ENCODE assay signal across 18 cellular contexts in genomic region chr10:77038412-77038806, GRCh38.
"Had no signal": no experiment of that assay in that cellular context is flagged by ENCODE, and none has a peak within 500 bp of the region (broad histone marks: within the 10 kb centered on the region; RNA-seq: fewer than 3 reads in every experiment).

No MANE protein-coding gene starts in this region.

- FAIRE-seq: keratinocyte had no signal

- ATAC-seq: gastrocnemius medialis, heart left ventricle had no signal

- H3K4me1 ChIP-seq: gastrocnemius medialis, uterus had no signal

- H3K27ac ChIP-seq: gastrocnemius medialis, heart left ventricle, neutrophil, uterus had no signal

- H3K36me3 ChIP-seq: heart left ventricle, neutrophil, uterus had no signal

- H3K4me3 ChIP-seq: gastrocnemius medialis, heart left ventricle, tibial artery, uterus had no signal

- H3K27ac Mint-ChIP-seq: dendritic cell treated with granulocyte-macrophage colony-stimulating factor and Interleukin-4, amounts not matched to agents 40 ng/mL and 50 ng/mL, for 4 days had no signal

- H3K27me3 ChIP-seq: gastrocnemius medialis, neutrophil, tibial artery, uterus had no signal

- H3K4me3 Mint-ChIP-seq: activated naive CD8-positive, alpha-beta T cell treated with anti-CD3 and anti-CD28 coated beads, Interleukin-2, amount 10 ng/mL, durations not matched to agents 7 days and 5 days; dendritic cell treated with granulocyte-macrophage colony-stimulating factor and Interleukin-4, amounts not matched to agents 40 ng/mL and 50 ng/mL, for 4 days had no signal

- H3K9me3 Mint-ChIP-seq: activated naive CD8-positive, alpha-beta T cell treated with anti-CD3 and anti-CD28 coated beads, Interleukin-2, amount 10 ng/mL, durations not matched to agents 7 days and 5 days; brain; dendritic cell treated with granulocyte-macrophage colony-stimulating factor and Interleukin-4, amounts not matched to agents 40 ng/mL and 50 ng/mL, for 4 days had no signal

- H3K36me3 Mint-ChIP-seq: activated naive CD8-positive, alpha-beta T cell treated with anti-CD3 and anti-CD28 coated beads, Interleukin-2, amount 10 ng/mL, durations not matched to agents 7 days and 5 days; brain had no signal

- DNase-seq: activated CD4-positive, alpha-beta T cell treated with anti-CD3 and anti-CD28 coated beads, Interleukin-2, amount 50 U/mL, for 4 hours; activated CD4-positive, CD25-positive, alpha-beta regulatory T cell treated with anti-CD3 and anti-CD28 coated beads, Interleukin-2, amount 50 U/mL, for 72 hours; activated naive CD4-positive, alpha-beta T cell; activated naive CD8-positive, alpha-beta T cell treated with anti-CD3 and anti-CD28 coated beads, Interleukin-2, amount 10 ng/mL, durations not matched to agents 7 days and 5 days; activated T-cell treated with anti-CD3 and anti-CD28 coated beads for 4 hours; cerebellar nuclear complex; effector memory CD4-positive, alpha-beta T cell; gastrocnemius medialis; heart left ventricle; stimulated activated CD4-positive, alpha-beta T cell treated with anti-CD3 and anti-CD28 coated beads, Interleukin-2, amount 100 ng/mL, for 48 hours; stimulated activated naive CD4-positive, alpha-beta T cell; T1000; tibial artery; uterus had no signal

- H3K9me3 ChIP-seq: gastrocnemius medialis, heart left ventricle, neutrophil, tibial artery, uterus had no signal
